In genomic region chr1:92184632-92185031, GRCh38 we compare ENCODE assay signal across 21 cellular contexts. TPM values are rescaled to one million over a fixed set of nuclear protein-coding genes. Genes with fewer than 3 reads are reported as not detected.
DNase-seq lines count a peak whose midpoint lies in the region; ATAC-seq and TF ChIP-seq lines count a peak whose summit lies in the region.
"Had no signal": no experiment of that assay in that cellular context is flagged by ENCODE, and none has a peak within 500 bp of the region (broad histone marks: within the 10 kb centered on the region; RNA-seq: fewer than 3 reads in every experiment).

No MANE protein-coding gene starts in this region.

- DNase-seq in A172 (ENCODE audit: low spot score) (peak; percentile 16), H4 (ENCODE audit: low spot score) (peak; percentile 15), amniotic epithelial cell (ENCODE audit: low read depth) (peak; percentile 69), fibroblast of villous mesenchyme (ENCODE audit: low read depth) (peak; percentile 53), MM.1S (no peak), natural killer cell (no peak), NCI-H128 (lab: John Stamatoyannopoulos, UW; ENCODE audit: unreplicated experiment) (no peak)
- DNase-seq: 8988T; activated CD4-positive, alpha-beta T cell treated with anti-CD3 and anti-CD28 coated beads for 36 hours; activated T-cell treated with anti-CD3 and anti-CD28 coated beads, Interleukin-2, amount 50 U/mL, for 1 hour; Calu3; dermis blood vessel endothelial cell; KG1; NCI-H1436 treated with DMSO at 0.1 percent for 48 hours; NCI-H510A; occipital lobe; T-helper 17 cell had no signal

- no peaks in the 10 kb centered on the region for H3K36me3 ChIP-seq in MM.1S (replicated peaks; ENCODE audit: insufficient read depth, low read length)

- H3F3A ChIP-seq in MM.1S (ENCODE audit: insufficient read depth, low read length), result no peaks in the 10 kb centered on the region

- no peak overlapping the region for H3K27ac ChIP-seq in MM.1S (ENCODE audit: low read length)

- H3K27me3 ChIP-seq in MM.1S (replicated peaks; ENCODE audit: insufficient read depth, low read length), result no peaks in the 10 kb centered on the region

- H2AFZ ChIP-seq in MM.1S (ENCODE audit: low read length), result no peak overlapping the region

- no peak overlapping the region for H3K4me2 ChIP-seq in MM.1S (ENCODE audit: low read depth, low read length)

- H4K20me1 ChIP-seq in MM.1S (ENCODE audit: insufficient read depth, low read length), result no peaks in the 10 kb centered on the region

- TF ChIP-seq CTCF in fibroblast of villous mesenchyme (IDR thresholded peaks at IDR 0.05; ENCODE audit: insufficient read depth, low read depth, low read length) (no peak), MM.1S (IDR thresholded peaks at IDR 0.05; ENCODE audit: low read length) (no peak), natural killer cell (IDR thresholded peaks at IDR 0.05) (no peak)

- no peak overlapping the region for H3K4me3 ChIP-seq in fibroblast of villous mesenchyme (ENCODE audit: low read depth, low read length)
- H3K4me3 ChIP-seq in MM.1S (ENCODE audit: low read length), result no peak overlapping the region

- no peaks in the 10 kb centered on the region for H3K9me2 ChIP-seq in MM.1S (replicated peaks; ENCODE audit: insufficient read depth, low read length)

- no peaks in the 10 kb centered on the region for H3K4me1 Mint-ChIP-seq in natural killer cell
- H3K4me1 Mint-ChIP-seq: activated CD4-positive, alpha-beta T cell treated with anti-CD3 and anti-CD28 coated beads for 36 hours; T-helper 17 cell had no signal

- H3K79me2 ChIP-seq in MM.1S (ENCODE audit: low read length), result no peaks in the 10 kb centered on the region

- H3K9ac ChIP-seq in MM.1S (ENCODE audit: low read length), result no peak overlapping the region

- H3K27me3 Mint-ChIP-seq in natural killer cell (ENCODE audit: low read depth in 2 of 2), result peaks cover 0 to 7% of the 10 kb centered on the region in 2 donors
- H3K27me3 Mint-ChIP-seq: activated CD4-positive, alpha-beta T cell treated with anti-CD3 and anti-CD28 coated beads for 36 hours; T-helper 17 cell had no signal

- H3K9me3 Mint-ChIP-seq in natural killer cell, result no peaks in the 10 kb centered on the region

- H3K36me3 Mint-ChIP-seq in natural killer cell, result peaks cover 10% of the 10 kb centered on the region

- intact Hi-C loops in natural killer cell (cut with micrococcal nuclease), result no loop called here

- no peak overlapping the region for H3K27ac Mint-ChIP-seq in natural killer cell
- H3K27ac Mint-ChIP-seq: activated CD4-positive, alpha-beta T cell treated with anti-CD3 and anti-CD28 coated beads for 36 hours; T-helper 17 cell had no signal

- no peak overlapping the region for H3K4me3 Mint-ChIP-seq in natural killer cell
- H3K4me3 Mint-ChIP-seq: activated CD4-positive, alpha-beta T cell treated with anti-CD3 and anti-CD28 coated beads for 36 hours; T-helper 17 cell had no signal

- ATAC-seq in natural killer cell, result no peak
- no peak for ATAC-seq in HG03571 (IDR thresholded peaks at IDR 0.05; ENCODE audit: unreplicated experiment)
- ATAC-seq: activated CD4-positive, alpha-beta T cell treated with anti-CD3 and anti-CD28 coated beads for 36 hours; T-helper 17 cell had no signal

- H3K9me3 ChIP-seq in MM.1S (replicated peaks; ENCODE audit: insufficient read depth, low read length), result no peaks in the 10 kb centered on the region

- H3K4me1 ChIP-seq in MM.1S (ENCODE audit: low read length), result 0 out of 2 replicates have a peak, but pooled peaks cover 9% of the 10 kb centered on the region

RNA-seq across cellular contexts. Expression of gene C1orf146, which starts 33.1 kb away (rescaled TPM):
- total RNA-seq in A172 (2014; rRNA removed; shearing (Covaris generic)), result not detected in 2 replicates
- not detected in 2 replicates for total RNA-seq in H4 (2014; rRNA removed; shearing (Covaris generic))
- total RNA-seq in fibroblast of villous mesenchyme (not detected in 2 replicates), natural killer cell (not detected)
- total RNA-seq: activated CD4-positive, alpha-beta T cell treated with anti-CD3 and anti-CD28 coated beads for 36 hours; Calu3; dermis blood vessel endothelial cell; frontal cortex; mesenteric fat pad; occipital lobe; subcutaneous adipose tissue; T-helper 17 cell had no signal

Comparison
In these comparisons a context has a peak if more than half of its experiments do, and no peak if none do; other contexts are left out.
1. DNase-seq: peak in A172 (single experiment), H4 (single experiment), amniotic epithelial cell (single experiment) and fibroblast of villous mesenchyme (single experiment); none in MM.1S (single experiment), natural killer cell (single experiment) and NCI-H128 (single experiment).